23 cellular contexts compared by ENCODE assay signal in genomic region chr10:12577610-12578009, GRCh38.
"Had no signal": no experiment of that assay in that cellular context is flagged by ENCODE, and none has a peak within 500 bp of the region (broad histone marks: within the 10 kb centered on the region; RNA-seq: fewer than 3 reads in every experiment).

No MANE protein-coding gene starts in this region.

- H3K4me3 ChIP-seq: colonic mucosa, coronary artery, dorsolateral prefrontal cortex, esophagus muscularis mucosa, esophagus squamous epithelium, gastrocnemius medialis, gastroesophageal sphincter, heart left ventricle, heart right ventricle had no signal

- H3K27me3 ChIP-seq: colonic mucosa, dorsolateral prefrontal cortex, esophagus muscularis mucosa, esophagus squamous epithelium, gastrocnemius medialis, gastroesophageal sphincter, heart left ventricle, heart right ventricle had no signal

- H3K4me1 ChIP-seq: colonic mucosa, foreskin keratinocyte, gastrocnemius medialis had no signal

- DNase-seq: colonic mucosa; cortex of kidney; dermis blood vessel endothelial cell; dorsolateral prefrontal cortex; effector CD4-positive, alpha-beta T cell; effector CD8-positive, alpha-beta T cell; effector memory CD4-positive, alpha-beta T cell; effector memory CD8-positive, alpha-beta T cell; endodermal cell; erythroblast; esophagus squamous epithelium; foreskin fibroblast; foreskin keratinocyte; foreskin melanocyte; gastrocnemius medialis; glutamatergic neuron; head of caudate nucleus; heart left ventricle; heart right ventricle had no signal

- H3K27ac ChIP-seq: colonic mucosa, coronary artery, dorsolateral prefrontal cortex, epithelial cell of prostate, esophagus muscularis mucosa, esophagus squamous epithelium, foreskin keratinocyte, gastrocnemius medialis, gastroesophageal sphincter, heart left ventricle, heart right ventricle had no signal

- H3K36me3 ChIP-seq: colonic mucosa, esophagus muscularis mucosa, esophagus squamous epithelium, gastrocnemius medialis, gastroesophageal sphincter, heart left ventricle, heart right ventricle had no signal

- H3K9me3 ChIP-seq: colonic mucosa, esophagus muscularis mucosa, esophagus squamous epithelium, gastrocnemius medialis, gastroesophageal sphincter had no signal
